In genomic region chr12:54398995-54399793, GRCh38 we compare ENCODE assay signal across 9 cellular contexts. TPM values are rescaled to one million over a fixed set of nuclear protein-coding genes. Genes with fewer than 3 reads are reported as not detected.
DNase-seq lines count a peak whose midpoint lies in the region; ATAC-seq and TF ChIP-seq lines count a peak whose summit lies in the region.
"Had no signal": no experiment of that assay in that cellular context is flagged by ENCODE, and none has a peak within 500 bp of the region (broad histone marks: within the 10 kb centered on the region; RNA-seq: fewer than 3 reads in every experiment).

No MANE protein-coding gene starts in this region.

- no peaks in the 10 kb centered on the region for H3K27me3 Mint-ChIP-seq in Calu3 (ENCODE audit: unreplicated experiment)
- H3K27me3 Mint-ChIP-seq: activated naive CD8-positive, alpha-beta T cell had no signal

- H3K27ac ChIP-seq in psoas muscle (no peak overlapping the region), vagina (no peak overlapping the region)

- 66 to 76% (median 71%) methylated on average over 8 of the region's 8 CpGs for WGBS in psoas muscle, 3 donors

- DNase-seq in Calu3 = peak; percentile 92
- peak; percentile 75 for DNase-seq in MV-4-11 (lab: John Stamatoyannopoulos, UW)
- DNase-seq in SKM-1 treated with dmso at 0.1 percent for 144 hours (lab: John Stamatoyannopoulos, UW; ENCODE audit: unreplicated experiment) = peak; percentile 27
- DNase-seq in activated naive CD4-positive, alpha-beta T cell treated with anti-CD3 and anti-CD28 coated beads, Interleukin-2, amount 50 U/mL, for 16 hours = peak; percentile 86
- DNase-seq in Right ventricle myocardium inferior (ENCODE audit: missing footprints) = peak; percentile 90
- DNase-seq in psoas muscle = peak; percentile 88 to 93
- no peak for DNase-seq in vagina (ENCODE audit: extremely low spot score in 2 of 2)

- H3K9me3 Mint-ChIP-seq in Calu3 (ENCODE audit: low read depth, unreplicated experiment) = no peaks in the 10 kb centered on the region

- intact Hi-C loops in Calu3 (cut with micrococcal nuclease; ENCODE audit: unreplicated experiment) (loop anchor here (1.0 kb wide), 1 partner anchor 40 kb away; no protein-coding TSS in a partner anchor), Right ventricle myocardium inferior (cut with DNase I) (loop anchor here (1.0 kb wide), 1 partner anchor 40 kb away; no protein-coding TSS in a partner anchor), psoas muscle (cut with DNase I) (loop anchor here in 1 of 2 donors (1.0 kb wide), 1 partner anchor 40 kb away; no protein-coding TSS in a partner anchor), vagina (cut with DNase I) (loop anchor here (2.0 kb wide), 1 partner anchor 40 kb away; no protein-coding TSS in a partner anchor)

- H3K4me3 Mint-ChIP-seq in Calu3 (ENCODE audit: low read depth, unreplicated experiment) = no peak overlapping the region
- H3K4me3 Mint-ChIP-seq: activated naive CD8-positive, alpha-beta T cell had no signal

- CTCF ChIA-PET in Calu3 (lab: Charles Lee) = interaction anchor here (0.5 to 2.3 kb wide), 28 partner anchors 9 to 173 kb away, joined by 3 to 145 read pairs (median 5); partner anchors contain the start of genes COPZ1 and ITGA5

- H3K4me1 Mint-ChIP-seq in Calu3 (ENCODE audit: low read depth, unreplicated experiment) = no peaks in the 10 kb centered on the region

- H3K36me3 ChIP-seq in psoas muscle (ENCODE audit: insufficient read depth in 1 of 2, low read depth in 1 of 2) = peaks cover 17 to 97% of the 10 kb centered on the region in 2 donors
- H3K36me3 ChIP-seq in vagina = peaks cover 8 to 89% of the 10 kb centered on the region in 2 donors

- H3K4me3 ChIP-seq in psoas muscle = no peak overlapping the region
- no peak overlapping the region for H3K4me3 ChIP-seq in vagina

- TF ChIP-seq POLR2A in vagina (IDR thresholded peaks at IDR 0.05) = no peak

- ATAC-seq in GM21737 (IDR thresholded peaks at IDR 0.05; ENCODE audit: unreplicated experiment) (peak; percentile 79), Right ventricle myocardium inferior (peak; percentile 83), psoas muscle (peak; percentile 84 to 91 (median 88))

- TF ChIP-seq CTCF in Calu3 (IDR thresholded peaks at IDR 0.05; ENCODE audit: unreplicated experiment) = peak; percentile 95
- TF ChIP-seq CTCF in psoas muscle (IDR thresholded peaks at IDR 0.05) = peak; percentile 99
- peak; percentile 96 to 98 (median 98) for TF ChIP-seq CTCF in vagina (IDR thresholded peaks at IDR 0.05)

- H3K36me3 Mint-ChIP-seq in Calu3 (ENCODE audit: insufficient read depth, unreplicated experiment) = no peaks in the 10 kb centered on the region

- no peaks in the 10 kb centered on the region for H3K9me3 ChIP-seq in psoas muscle
- H3K9me3 ChIP-seq in vagina = no peaks in the 10 kb centered on the region

- BruUV-seq in Calu3 (replicated peaks; lab: Mats Ljungman, UMichigan) = no TSS peak

- H3K27me3 ChIP-seq in psoas muscle (ENCODE audit: insufficient read depth in 3 of 3, low read length in 2 of 3) (no peaks in the 10 kb centered on the region), vagina (no peaks in the 10 kb centered on the region)

- H3K4me1 ChIP-seq in psoas muscle (no peaks in the 10 kb centered on the region), vagina (no peaks in the 10 kb centered on the region)

- H3K27ac Mint-ChIP-seq in Calu3 (ENCODE audit: unreplicated experiment) = no peak overlapping the region
- H3K27ac Mint-ChIP-seq: activated naive CD8-positive, alpha-beta T cell had no signal

RNA-seq across cellular contexts. Expression of gene ZNF385A, which starts 14.7 kb away (rescaled TPM):
- total RNA-seq in Calu3 (2022) = 9.1 and 9.5 TPM in 2 replicates
- total RNA-seq in Right ventricle myocardium inferior = 11.6 TPM
- 10 to 100 TPM; 25.5 to 85.8 (median 68.9) TPM for total RNA-seq in psoas muscle
- polyA plus RNA-seq in psoas muscle = 10 to 100 TPM in 2 of 3 donors, 1 to 10 TPM in 1; 4.9 to 28.0 (median 24.5) TPM
- 38.8 TPM for total RNA-seq in vagina

RNA-seq across cellular contexts. Expression of gene ITGA5, which starts 19.9 kb away (rescaled TPM):
- total RNA-seq in Calu3 (2022) (8.0 and 9.5 TPM in 2 replicates), Right ventricle myocardium inferior (53.5 TPM), psoas muscle (10 to 100 TPM; 24.0 to 80.3 (median 41.9) TPM), vagina (95.0 TPM)
- 100 to 1,000 TPM in 1 of 3 donors, 10 to 100 TPM in 2; 13.7 to 244 (median 39.7) TPM for polyA plus RNA-seq in psoas muscle

RNA-seq across cellular contexts. Expression of gene GPR84, which starts 34.9 kb away (rescaled TPM):
- total RNA-seq in Calu3 (2022) (not detected in 2 replicates), Right ventricle myocardium inferior (0.22 TPM), psoas muscle (under 1 TPM in 1 of 4 donors, not detected in 3; 0.40 TPM), vagina (not detected)
- under 1 TPM in 1 of 3 donors, not detected in 2; 0.16 TPM for polyA plus RNA-seq in psoas muscle

Comparison
In these comparisons a context has a peak if more than half of its experiments do, and no peak if none do; other contexts are left out.
1. DNase-seq: peak in Calu3 (single experiment), MV-4-11 (single experiment), SKM-1 treated with dmso at 0.1 percent for 144 hours (single experiment), activated naive CD4-positive, alpha-beta T cell treated with anti-CD3 and anti-CD28 coated beads, Interleukin-2, amount 50 U/mL, for 16 hours (single experiment), Right ventricle myocardium inferior (single experiment) and psoas muscle (2 of 2); none in vagina (0 of 2).
2. Peak in every context shown above with its lines, with median percentiles within 50 percentile points of each other: CTCF ChIP-seq and ATAC-seq.